8 cellular contexts compared by ENCODE assay signal in the genomic region with DNA sequence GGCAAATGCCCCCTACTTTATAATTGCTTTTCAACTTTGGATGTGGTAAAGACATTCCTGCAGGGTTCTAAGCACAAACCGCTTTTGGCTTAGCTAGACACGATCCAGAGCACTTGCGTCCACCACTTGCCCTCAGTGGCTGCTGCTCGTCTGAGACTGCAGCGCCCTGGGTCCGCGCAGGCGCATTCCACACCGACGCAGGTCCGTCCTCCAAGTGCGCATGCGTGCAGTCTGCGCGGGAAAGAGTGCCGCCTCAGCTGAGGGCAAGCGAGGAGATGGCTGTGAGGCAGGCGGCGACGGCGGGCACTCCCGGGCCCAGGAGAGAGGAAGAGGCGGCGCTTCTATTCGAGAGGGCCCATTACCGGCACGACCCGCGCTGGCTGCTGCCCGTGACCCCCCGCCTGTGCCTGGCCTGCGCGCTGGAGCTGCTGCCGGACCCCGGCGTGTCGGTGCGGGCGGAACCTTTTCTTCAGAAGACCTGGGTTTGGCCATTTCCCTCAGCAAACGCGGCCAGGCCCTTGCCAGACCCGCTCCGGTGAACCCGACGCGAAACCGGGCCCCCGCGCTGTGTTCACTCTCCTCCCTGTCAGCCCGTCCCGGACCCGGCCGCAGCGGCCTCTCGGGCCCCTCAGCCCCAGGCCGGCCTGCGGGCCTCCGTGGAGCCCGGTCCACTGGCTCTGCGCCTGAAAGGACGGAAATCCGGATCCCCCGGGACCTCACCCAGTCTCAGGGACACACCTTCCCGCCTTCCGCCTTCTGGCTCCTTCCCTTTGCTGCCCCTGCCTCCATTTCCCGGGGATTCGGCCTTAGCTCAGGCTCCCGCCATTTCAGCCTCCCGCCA. TPM values are rescaled to one million over a fixed set of nuclear protein-coding genes. Genes with fewer than 3 reads are reported as not detected.
DNase-seq lines count a peak whose midpoint lies in the region; ATAC-seq and TF ChIP-seq lines count a peak whose summit lies in the region.

A gene with protein sequence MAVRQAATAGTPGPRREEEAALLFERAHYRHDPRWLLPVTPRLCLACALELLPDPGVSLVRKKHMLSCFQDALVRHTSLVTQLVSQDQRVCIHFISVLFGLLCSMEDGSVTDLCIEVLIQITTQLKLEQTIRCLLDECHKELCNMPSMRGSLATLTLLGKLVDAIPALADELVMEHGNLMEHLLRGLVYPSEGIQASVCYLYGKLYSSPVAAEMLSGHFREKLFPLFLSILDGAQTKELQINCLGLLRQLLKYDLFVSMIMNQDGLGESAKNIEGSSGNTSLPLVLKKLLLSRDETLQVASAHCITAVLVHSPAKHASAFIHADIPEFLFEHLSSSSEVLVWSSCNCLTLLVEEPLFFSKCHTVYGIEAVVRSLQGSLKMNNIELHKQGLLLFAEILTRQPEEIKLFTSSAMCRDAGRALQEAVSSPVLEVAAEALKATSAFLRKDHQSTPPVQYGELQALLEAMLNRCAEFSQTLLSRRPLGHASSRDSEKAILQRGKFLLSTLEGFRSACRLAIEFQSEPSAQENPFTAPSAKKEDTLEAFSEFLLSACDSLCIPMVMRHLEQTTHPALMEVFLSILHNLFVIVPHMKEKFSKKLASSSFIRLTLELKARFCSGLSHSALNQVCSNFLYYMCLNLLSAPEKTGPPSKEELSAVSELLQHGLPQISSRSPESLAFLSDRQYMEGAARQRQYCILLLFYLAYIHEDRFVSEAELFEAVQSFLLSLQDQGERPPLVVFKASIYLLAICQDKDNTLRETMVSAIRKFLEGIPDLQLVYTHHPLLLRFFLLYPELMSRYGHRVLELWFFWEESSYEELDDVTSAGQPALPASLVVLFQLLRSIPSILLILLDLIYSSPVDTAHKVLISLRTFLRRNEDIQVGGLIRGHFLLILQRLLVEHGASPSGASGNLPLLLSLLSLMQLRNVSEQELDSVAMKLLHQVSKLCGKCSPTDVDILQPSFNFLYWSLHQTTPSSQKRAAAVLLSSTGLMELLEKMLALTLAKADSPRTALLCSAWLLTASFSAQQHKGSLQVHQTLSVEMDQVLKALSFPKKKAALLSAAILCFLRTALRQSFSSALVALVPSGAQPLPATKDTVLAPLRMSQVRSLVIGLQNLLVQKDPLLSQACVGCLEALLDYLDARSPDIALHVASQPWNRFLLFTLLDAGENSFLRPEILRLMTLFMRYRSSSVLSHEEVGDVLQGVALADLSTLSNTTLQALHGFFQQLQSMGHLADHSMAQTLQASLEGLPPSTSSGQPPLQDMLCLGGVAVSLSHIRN (plus strand): TSS at position 240 of the 841 bp plus-strand sequence. CDS start 36 bp downstream, at position 276.

- H3K9ac ChIP-seq in subcutaneous abdominal adipose tissue (ENCODE audit: low read length in 5 of 5) = peak within 1 kb of the TSS in 1 of 5 donors; percentile 53

- peaks cover 0 to 21% (median 18%) of the 10 kb centered on the region in 5 donors for H3K4me1 ChIP-seq in subcutaneous abdominal adipose tissue (ENCODE audit: control insufficient read depth in 5 of 5, insufficient read depth in 5 of 5, low read length in 5 of 5)

- H3K36me3 ChIP-seq in subcutaneous abdominal adipose tissue (ENCODE audit: control insufficient read depth in 5 of 5, insufficient read depth in 5 of 5, low read length in 5 of 5) = peaks cover 0 to under 1% (median 0%) of the 10 kb centered on the region in 5 donors

- TF ChIP-seq CTCF in fibroblast of mammary gland (conservative IDR thresholded peaks at IDR 0.05; ENCODE audit: control insufficient read depth, insufficient read depth, low read depth, low read length) (no peak), omental fat pad (IDR thresholded peaks at IDR 0.05) (no peak)

- no peaks in the 10 kb centered on the region for H3K9me3 ChIP-seq in subcutaneous abdominal adipose tissue (ENCODE audit: control insufficient read depth in 5 of 5, low read length in 5 of 5)

- ATAC-seq in omental fat pad (ENCODE audit: low FRiP score) (peak; percentile 69), GM18519 (IDR thresholded peaks at IDR 0.05; ENCODE audit: low FRiP score, unreplicated experiment) (no peak), GM19328 (IDR thresholded peaks at IDR 0.05; ENCODE audit: unreplicated experiment) (no peak)

- DNase-seq in HT1080 (ENCODE audit: low read depth) (peak; percentile 4), fibroblast of mammary gland (ENCODE audit: low read depth) (peak; percentile 74), omental fat pad (ENCODE audit: low spot score) (peak; percentile 61), NCI-H1417 (lab: John Stamatoyannopoulos, UW) (no peak)
- peak; percentile 92 for DNase-seq in activated T-cell treated with anti-CD3 and anti-CD28 coated beads, Interleukin-2, amount 50 U/mL, for 1 hour

- no peak within 1 kb of the TSS for H3K4me3 ChIP-seq in fibroblast of mammary gland (ENCODE audit: control insufficient read depth, low read depth, low read length)
- H3K4me3 ChIP-seq in subcutaneous abdominal adipose tissue (ENCODE audit: low read depth in 1 of 5, low read length in 5 of 5) = peak within 1 kb of the TSS in 4 of 5 donors; percentile 13 to 34 (median 26)

- H3K27me3 ChIP-seq in subcutaneous abdominal adipose tissue (ENCODE audit: control insufficient read depth in 5 of 5, insufficient read depth in 4 of 5, low read length in 5 of 5) = no peaks in the 10 kb centered on the region

- no peak within 1 kb of the TSS for H3K27ac ChIP-seq in subcutaneous abdominal adipose tissue (ENCODE audit: low read depth, low read length)

RNA-seq across cellular contexts. Expression of the gene that starts here (rescaled TPM):
- 1.4 and 2.4 TPM in 2 replicates for total RNA-seq in HT1080 (2014; rRNA removed; shearing (Covaris generic))
- 3.3 and 4.7 TPM in 2 replicates for polyA plus RNA-seq in HT1080 (2015; cell fraction: cytosol; rRNA removed)
- 3.5 and 4.9 TPM in 2 replicates for polyA plus RNA-seq in HT1080 (2015; cell fraction: nucleus; rRNA removed)
- total RNA-seq in omental fat pad = 10 to 100 TPM in 1 of 4 donors, 1 to 10 TPM in 3; 2.3 to 16.9 (median 2.6) TPM

Comparison
In these comparisons a context has a peak if more than half of its experiments do, and no peak if none do; other contexts are left out.
1. DNase-seq: peak in HT1080 (single experiment), activated T-cell treated with anti-CD3 and anti-CD28 coated beads, Interleukin-2, amount 50 U/mL, for 1 hour (single experiment), fibroblast of mammary gland (single experiment) and omental fat pad (single experiment); none in NCI-H1417 (0 of 3).